Comparison of ENCODE assay signal across 1 cellular context in the genomic region with DNA sequence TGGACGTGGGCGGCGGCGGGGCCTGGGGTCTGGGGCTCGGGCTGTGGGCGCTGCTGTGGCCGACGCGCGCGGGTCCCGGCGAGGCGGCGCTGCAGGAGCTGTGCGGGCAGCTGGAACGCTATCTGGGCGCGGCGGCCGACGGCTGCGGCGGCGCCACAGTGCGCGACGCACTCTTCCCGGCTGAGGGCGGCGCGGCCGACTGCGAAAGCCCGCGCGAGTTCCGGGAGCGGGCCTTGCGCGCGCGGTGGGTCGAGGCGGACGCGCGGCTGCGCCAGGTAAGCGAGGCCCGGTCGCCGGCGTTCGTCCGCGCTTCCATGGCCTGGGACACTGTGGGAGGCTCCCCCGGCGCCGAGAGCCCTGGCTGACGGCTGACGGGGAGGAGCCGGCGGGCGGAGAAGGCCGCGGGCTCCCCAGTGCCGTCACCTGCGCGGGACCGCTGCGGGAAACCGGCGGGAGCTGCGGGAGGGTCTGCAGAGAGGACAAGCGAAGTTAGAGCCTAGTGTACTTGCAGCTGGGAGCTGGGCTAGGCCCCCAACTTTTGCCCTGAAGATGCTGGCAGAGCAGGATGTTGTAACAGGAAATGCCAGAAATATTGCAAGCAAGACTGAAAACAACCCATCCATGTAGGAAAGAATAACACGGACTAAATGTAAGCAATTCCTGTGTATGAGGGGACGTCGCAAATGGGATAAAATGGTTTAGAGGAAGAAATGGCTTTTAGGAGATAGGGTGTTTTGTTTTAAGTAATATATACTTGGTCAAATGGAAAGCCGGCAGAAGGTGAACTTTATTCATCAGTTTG.
TF ChIP-seq lines count a peak whose summit lies in the region.

No MANE protein-coding gene starts in this region.

TF ChIP-seq in K562, 482 proteins besides CTCF, POLR2A, EP300 and RAD21 (continued from another document and continues in another):
- TF ChIP-seq, protein P1, sequence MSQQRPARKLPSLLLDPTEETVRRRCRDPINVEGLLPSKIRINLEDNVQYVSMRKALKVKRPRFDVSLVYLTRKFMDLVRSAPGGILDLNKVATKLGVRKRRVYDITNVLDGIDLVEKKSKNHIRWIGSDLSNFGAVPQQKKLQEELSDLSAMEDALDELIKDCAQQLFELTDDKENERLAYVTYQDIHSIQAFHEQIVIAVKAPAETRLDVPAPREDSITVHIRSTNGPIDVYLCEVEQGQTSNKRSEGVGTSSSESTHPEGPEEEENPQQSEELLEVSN (IDR thresholded peaks at IDR 0.05; ENCODE audit: borderline replicate concordance in 1 of 2, extremely low read depth in 1 of 2, insufficient read depth in 1 of 2, insufficient read length in 1 of 2, low read depth in 1 of 2, low read length in 1 of 2, poor library complexity in 1 of 2, severe bottlenecking in 1 of 2): peak in 1 of 2 experiments; percentile 36
- TF ChIP-seq ZNF41 (CRISPR knock-in tag; conservative IDR thresholded peaks at IDR 0.05) (no peak), SIN3A (IDR thresholded peaks at IDR 0.05; ENCODE audit: borderline replicate concordance in 2 of 2, control insufficient read depth in 1 of 2, low read depth in 2 of 2, low read length in 2 of 2) (peak in 1 of 2 experiments; percentile 8; a peak in 1 of 4 replicates), MIER1 (IDR thresholded peaks at IDR 0.05; ENCODE audit: low read depth) (no peak), KLF16 (IDR thresholded peaks at IDR 0.05) (no peak), NRF1 (conservative IDR thresholded peaks at IDR 0.05 in 1 of 2, IDR thresholded peaks at IDR 0.05 in 1 of 2) (peak; percentile 57 to 68; a peak in 2 of 4 replicates), GATAD2B (IDR thresholded peaks at IDR 0.05; ENCODE audit: borderline replicate concordance) (peak; percentile 83; the same call in 1 of the 2 replicates), NFIC (IDR thresholded peaks at IDR 0.05) (no peak), ELF1 (tag; IDR thresholded peaks at IDR 0.05) (peak; percentile 52; the same call in 1 of the 2 replicates), NEUROD1 (IDR thresholded peaks at IDR 0.05; ENCODE audit: borderline replicate concordance, low read depth, low read length, partially characterized antibody) (no peak), RB1 (IDR thresholded peaks at IDR 0.05; ENCODE audit: low read depth) (peak; percentile 56), NBN (IDR thresholded peaks at IDR 0.05; ENCODE audit: low read depth) (no peak), CREM (IDR thresholded peaks at IDR 0.05; ENCODE audit: low read depth) (peak; percentile 58; the same call in 1 of the 2 replicates), ZBTB1 (CRISPR knock-in tag; IDR thresholded peaks at IDR 0.05; ENCODE audit: borderline replicate concordance, low read depth) (peak; percentile 94), ZBTB7A (IDR thresholded peaks at IDR 0.05; ENCODE audit: borderline replicate concordance, control insufficient read depth, low read depth, low read length) (peak; percentile 68; the same call in 1 of the 2 replicates), HMGN3 (IDR thresholded peaks at IDR 0.05; ENCODE audit: borderline replicate concordance, extremely low read depth, insufficient read length, low read depth, low read length) (peak; percentile 2), RBFOX2 (IDR thresholded peaks at IDR 0.05; ENCODE audit: low read depth, low read length) (peak; percentile 75), CTBP1 (IDR thresholded peaks at IDR 0.05; ENCODE audit: borderline replicate concordance) (peak; percentile 80), CHD4 (IDR thresholded peaks at IDR 0.05; ENCODE audit: insufficient read depth, insufficient replicate concordance, low read depth, low read length, poor library complexity, severe bottlenecking) (no peak), SAP30 (IDR thresholded peaks at IDR 0.05; ENCODE audit: borderline replicate concordance, insufficient read depth, low read depth, low read length, poor library complexity, severe bottlenecking) (peak; percentile 11), SIN3B (IDR thresholded peaks at IDR 0.05; ENCODE audit: low read depth) (0 out of 2 replicates have a peak, but pooled peaks have one; percentile 51), KDM5B (IDR thresholded peaks at IDR 0.05; ENCODE audit: insufficient replicate concordance, low read depth, low read length) (peak; percentile 44), POLR2AphosphoS5 (IDR thresholded peaks at IDR 0.05; ENCODE audit: control insufficient read depth, insufficient read depth, low read depth, low read length) (peak; percentile 20; the same call in 1 of the 2 replicates), CREB1 (IDR thresholded peaks at IDR 0.05) (peak; percentile 55; the same call in 1 of the 2 replicates), CREB1 (CRISPR knock-in tag; IDR thresholded peaks at IDR 0.05) (no peak), HSF4 (CRISPR knock-in tag; IDR thresholded peaks at IDR 0.05; ENCODE audit: borderline replicate concordance) (no peak), CHD1 (IDR thresholded peaks at IDR 0.05; ENCODE audit: low read length) (peak; percentile 46), NR1H2 (CRISPR knock-in tag; IDR thresholded peaks at IDR 0.05) (0 out of 2 replicates have a peak, but pooled peaks have one; percentile 47), NONO (IDR thresholded peaks at IDR 0.05; ENCODE audit: low read depth in 2 of 2, low read length in 1 of 2) (peak; percentile 45 to 50; a peak in 2 of 4 replicates), YY1 (IDR thresholded peaks at IDR 0.05; ENCODE audit: borderline replicate concordance in 1 of 3, control insufficient read depth in 1 of 3, extremely low read depth in 1 of 3, insufficient read depth in 3 of 3, insufficient read length in 1 of 3, insufficient replicate concordance in 2 of 3, low read depth in 1 of 3, low read length in 2 of 3) (peak in 2 of 3 experiments; percentile 11 to 25), PHB (CRISPR knock-in tag; IDR thresholded peaks at IDR 0.05) (no peak), RBM34 (IDR thresholded peaks at IDR 0.05; ENCODE audit: borderline replicate concordance, insufficient read depth, low read length) (0 out of 2 replicates have a peak, but pooled peaks have one; percentile 22), PHF8 (IDR thresholded peaks at IDR 0.05; ENCODE audit: borderline replicate concordance, low read length) (peak; percentile 38; the same call in 1 of the 2 replicates), CHD2 (IDR thresholded peaks at IDR 0.05; ENCODE audit: low read depth, low read length) (peak; percentile 60; the same call in 1 of the 2 replicates), ZNF77 (CRISPR knock-in tag; IDR thresholded peaks at IDR 0.05) (no peak), ZNF165 (CRISPR knock-in tag; IDR thresholded peaks at IDR 0.05; ENCODE audit: borderline replicate concordance) (no peak), CXXC5 (CRISPR knock-in tag; IDR thresholded peaks at IDR 0.05) (peak; percentile 45; the same call in 1 of the 2 replicates), SAFB (IDR thresholded peaks at IDR 0.05; ENCODE audit: borderline replicate concordance, low read depth, low read length) (peak; percentile 72; the same call in 1 of the 2 replicates), FUS (optimal IDR thresholded peaks at IDR 0.05; ENCODE audit: low read depth, low read length) (peak; percentile 14), NR2C2 (CRISPR knock-in tag; IDR thresholded peaks at IDR 0.05) (0 out of 2 replicates have a peak, but pooled peaks have one; percentile 40), NR2C2 (tag; IDR thresholded peaks at IDR 0.05) (no peak), CC2D1A (IDR thresholded peaks at IDR 0.05) (no peak), RBBP5 (IDR thresholded peaks at IDR 0.05; ENCODE audit: borderline replicate concordance, insufficient read depth, low read length, poor library complexity, severe bottlenecking) (peak; percentile 73), MYC (IDR thresholded peaks at IDR 0.05; ENCODE audit: low read depth, low read length) (peak; percentile 58), MYC (CRISPR knock-in tag; IDR thresholded peaks at IDR 0.05; ENCODE audit: borderline replicate concordance, low read depth) (no peak), FIP1L1 (IDR thresholded peaks at IDR 0.05; ENCODE audit: low read depth, low read length, poor library complexity, severe bottlenecking) (peak; percentile 16), GABPA (tag; conservative IDR thresholded peaks at IDR 0.05; ENCODE audit: low read depth) (peak; percentile 55), MEF2D (tag; conservative IDR thresholded peaks at IDR 0.05; ENCODE audit: low read depth) (no peak)
- TF ChIP-seq, protein P2, sequence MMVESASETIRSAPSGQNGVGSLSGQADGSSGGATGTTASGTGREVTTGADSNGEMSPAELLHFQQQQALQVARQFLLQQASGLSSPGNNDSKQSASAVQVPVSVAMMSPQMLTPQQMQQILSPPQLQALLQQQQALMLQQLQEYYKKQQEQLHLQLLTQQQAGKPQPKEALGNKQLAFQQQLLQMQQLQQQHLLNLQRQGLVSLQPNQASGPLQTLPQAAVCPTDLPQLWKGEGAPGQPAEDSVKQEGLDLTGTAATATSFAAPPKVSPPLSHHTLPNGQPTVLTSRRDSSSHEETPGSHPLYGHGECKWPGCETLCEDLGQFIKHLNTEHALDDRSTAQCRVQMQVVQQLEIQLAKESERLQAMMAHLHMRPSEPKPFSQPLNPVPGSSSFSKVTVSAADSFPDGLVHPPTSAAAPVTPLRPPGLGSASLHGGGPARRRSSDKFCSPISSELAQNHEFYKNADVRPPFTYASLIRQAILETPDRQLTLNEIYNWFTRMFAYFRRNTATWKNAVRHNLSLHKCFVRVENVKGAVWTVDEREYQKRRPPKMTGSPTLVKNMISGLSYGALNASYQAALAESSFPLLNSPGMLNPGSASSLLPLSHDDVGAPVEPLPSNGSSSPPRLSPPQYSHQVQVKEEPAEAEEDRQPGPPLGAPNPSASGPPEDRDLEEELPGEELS (CRISPR knock-in tag; IDR thresholded peaks at IDR 0.05; ENCODE audit: borderline replicate concordance): 0 out of 2 replicates have a peak, but pooled peaks have one; percentile 11
- TF ChIP-seq, protein P3, sequence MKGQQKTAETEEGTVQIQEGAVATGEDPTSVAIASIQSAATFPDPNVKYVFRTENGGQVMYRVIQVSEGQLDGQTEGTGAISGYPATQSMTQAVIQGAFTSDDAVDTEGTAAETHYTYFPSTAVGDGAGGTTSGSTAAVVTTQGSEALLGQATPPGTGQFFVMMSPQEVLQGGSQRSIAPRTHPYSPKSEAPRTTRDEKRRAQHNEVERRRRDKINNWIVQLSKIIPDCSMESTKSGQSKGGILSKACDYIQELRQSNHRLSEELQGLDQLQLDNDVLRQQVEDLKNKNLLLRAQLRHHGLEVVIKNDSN (CRISPR knock-in tag; IDR thresholded peaks at IDR 0.05): no peak
- TF ChIP-seq, protein P4, sequence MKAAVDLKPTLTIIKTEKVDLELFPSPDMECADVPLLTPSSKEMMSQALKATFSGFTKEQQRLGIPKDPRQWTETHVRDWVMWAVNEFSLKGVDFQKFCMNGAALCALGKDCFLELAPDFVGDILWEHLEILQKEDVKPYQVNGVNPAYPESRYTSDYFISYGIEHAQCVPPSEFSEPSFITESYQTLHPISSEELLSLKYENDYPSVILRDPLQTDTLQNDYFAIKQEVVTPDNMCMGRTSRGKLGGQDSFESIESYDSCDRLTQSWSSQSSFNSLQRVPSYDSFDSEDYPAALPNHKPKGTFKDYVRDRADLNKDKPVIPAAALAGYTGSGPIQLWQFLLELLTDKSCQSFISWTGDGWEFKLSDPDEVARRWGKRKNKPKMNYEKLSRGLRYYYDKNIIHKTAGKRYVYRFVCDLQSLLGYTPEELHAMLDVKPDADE (conservative IDR thresholded peaks at IDR 0.05; ENCODE audit: control insufficient read depth, low read depth, low read length): peak; percentile 58
- TF ChIP-seq, protein P5, sequence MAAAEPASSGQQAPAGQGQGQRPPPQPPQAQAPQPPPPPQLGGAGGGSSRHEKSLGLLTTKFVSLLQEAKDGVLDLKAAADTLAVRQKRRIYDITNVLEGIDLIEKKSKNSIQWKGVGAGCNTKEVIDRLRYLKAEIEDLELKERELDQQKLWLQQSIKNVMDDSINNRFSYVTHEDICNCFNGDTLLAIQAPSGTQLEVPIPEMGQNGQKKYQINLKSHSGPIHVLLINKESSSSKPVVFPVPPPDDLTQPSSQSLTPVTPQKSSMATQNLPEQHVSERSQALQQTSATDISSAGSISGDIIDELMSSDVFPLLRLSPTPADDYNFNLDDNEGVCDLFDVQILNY (CRISPR knock-in tag; IDR thresholded peaks at IDR 0.05): 0 out of 2 replicates have a peak, but pooled peaks have one; percentile 18
- TF ChIP-seq, protein P6, sequence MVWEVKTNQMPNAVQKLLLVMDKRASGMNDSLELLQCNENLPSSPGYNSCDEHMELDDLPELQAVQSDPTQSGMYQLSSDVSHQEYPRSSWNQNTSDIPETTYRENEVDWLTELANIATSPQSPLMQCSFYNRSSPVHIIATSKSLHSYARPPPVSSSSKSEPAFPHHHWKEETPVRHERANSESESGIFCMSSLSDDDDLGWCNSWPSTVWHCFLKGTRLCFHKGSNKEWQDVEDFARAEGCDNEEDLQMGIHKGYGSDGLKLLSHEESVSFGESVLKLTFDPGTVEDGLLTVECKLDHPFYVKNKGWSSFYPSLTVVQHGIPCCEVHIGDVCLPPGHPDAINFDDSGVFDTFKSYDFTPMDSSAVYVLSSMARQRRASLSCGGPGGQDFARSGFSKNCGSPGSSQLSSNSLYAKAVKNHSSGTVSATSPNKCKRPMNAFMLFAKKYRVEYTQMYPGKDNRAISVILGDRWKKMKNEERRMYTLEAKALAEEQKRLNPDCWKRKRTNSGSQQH (CRISPR knock-in tag; IDR thresholded peaks at IDR 0.05): no peak
- TF ChIP-seq, protein P7, sequence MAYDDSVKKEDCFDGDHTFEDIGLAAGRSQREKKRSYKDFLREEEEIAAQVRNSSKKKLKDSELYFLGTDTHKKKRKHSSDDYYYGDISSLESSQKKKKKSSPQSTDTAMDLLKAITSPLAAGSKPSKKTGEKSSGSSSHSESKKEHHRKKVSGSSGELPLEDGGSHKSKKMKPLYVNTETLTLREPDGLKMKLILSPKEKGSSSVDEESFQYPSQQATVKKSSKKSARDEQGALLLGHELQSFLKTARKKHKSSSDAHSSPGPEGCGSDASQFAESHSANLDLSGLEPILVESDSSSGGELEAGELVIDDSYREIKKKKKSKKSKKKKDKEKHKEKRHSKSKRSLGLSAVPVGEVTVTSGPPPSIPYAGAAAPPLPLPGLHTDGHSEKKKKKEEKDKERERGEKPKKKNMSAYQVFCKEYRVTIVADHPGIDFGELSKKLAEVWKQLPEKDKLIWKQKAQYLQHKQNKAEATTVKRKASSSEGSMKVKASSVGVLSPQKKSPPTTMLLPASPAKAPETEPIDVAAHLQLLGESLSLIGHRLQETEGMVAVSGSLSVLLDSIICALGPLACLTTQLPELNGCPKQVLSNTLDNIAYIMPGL (CRISPR knock-in tag; IDR thresholded peaks at IDR 0.05): peak; percentile 82
- TF ChIP-seq, protein P8, sequence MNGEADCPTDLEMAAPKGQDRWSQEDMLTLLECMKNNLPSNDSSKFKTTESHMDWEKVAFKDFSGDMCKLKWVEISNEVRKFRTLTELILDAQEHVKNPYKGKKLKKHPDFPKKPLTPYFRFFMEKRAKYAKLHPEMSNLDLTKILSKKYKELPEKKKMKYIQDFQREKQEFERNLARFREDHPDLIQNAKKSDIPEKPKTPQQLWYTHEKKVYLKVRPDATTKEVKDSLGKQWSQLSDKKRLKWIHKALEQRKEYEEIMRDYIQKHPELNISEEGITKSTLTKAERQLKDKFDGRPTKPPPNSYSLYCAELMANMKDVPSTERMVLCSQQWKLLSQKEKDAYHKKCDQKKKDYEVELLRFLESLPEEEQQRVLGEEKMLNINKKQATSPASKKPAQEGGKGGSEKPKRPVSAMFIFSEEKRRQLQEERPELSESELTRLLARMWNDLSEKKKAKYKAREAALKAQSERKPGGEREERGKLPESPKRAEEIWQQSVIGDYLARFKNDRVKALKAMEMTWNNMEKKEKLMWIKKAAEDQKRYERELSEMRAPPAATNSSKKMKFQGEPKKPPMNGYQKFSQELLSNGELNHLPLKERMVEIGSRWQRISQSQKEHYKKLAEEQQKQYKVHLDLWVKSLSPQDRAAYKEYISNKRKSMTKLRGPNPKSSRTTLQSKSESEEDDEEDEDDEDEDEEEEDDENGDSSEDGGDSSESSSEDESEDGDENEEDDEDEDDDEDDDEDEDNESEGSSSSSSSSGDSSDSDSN (IDR thresholded peaks at IDR 0.05; ENCODE audit: borderline replicate concordance in 1 of 2, low read depth in 2 of 2, low read length in 2 of 2): peak; percentile 81 to 88; a peak in 2 of 4 replicates
